ENCODE assay signal across 1 cellular context in genomic region chr9:131839281-131840084, GRCh38.
TF ChIP-seq lines count a peak whose summit lies in the region.

No MANE protein-coding gene starts in this region.

TF ChIP-seq in GM23338, 12 proteins besides CTCF, POLR2A, EP300 and RAD21 (continued from another document):
- TF ChIP-seq ZNF462 (CRISPR knock-in tag; IDR thresholded peaks at IDR 0.05) = no peak
